Comparison of ENCODE assay signal across 9 cellular contexts in genomic region chr19:47284324-47284899, GRCh38. TPM values are rescaled to one million over a fixed set of nuclear protein-coding genes. Genes with fewer than 3 reads are reported as not detected.
DNase-seq lines count a peak whose midpoint lies in the region; ATAC-seq and TF ChIP-seq lines count a peak whose summit lies in the region.
"Had no signal": no experiment of that assay in that cellular context is flagged by ENCODE, and none has a peak within 500 bp of the region (broad histone marks: within the 10 kb centered on the region; RNA-seq: fewer than 3 reads in every experiment).

No MANE protein-coding gene starts in this region.

- H3K27me3 Mint-ChIP-seq in IgD-negative memory B cell (no peaks in the 10 kb centered on the region), MCF 10A (ENCODE audit: insufficient read depth, unreplicated experiment) (no peaks in the 10 kb centered on the region), type B pancreatic cell (no peaks in the 10 kb centered on the region)
- H3K27me3 Mint-ChIP-seq: central memory CD8-positive, alpha-beta T cell had no signal

- H3K27ac ChIP-seq in OCI-LY3 (ENCODE audit: low read length): no peak overlapping the region
- no peak overlapping the region for H3K27ac ChIP-seq in left lung

- CTCF ChIA-PET in MCF 10A (lab: Yijun Ruan, JAX): interaction anchor here (0.5 to 2.3 kb wide), 27 partner anchors 9 to 450 kb away, joined by 3 to 26 read pairs (median 4); partner anchors contain the start of gene DHX34

- H3K4me3 Mint-ChIP-seq in IgD-negative memory B cell: peak overlapping the region in 1 of 4 donors; percentile 11
- no peak overlapping the region for H3K4me3 Mint-ChIP-seq in MCF 10A (ENCODE audit: unreplicated experiment)
- H3K4me3 Mint-ChIP-seq in type B pancreatic cell: no peak overlapping the region
- H3K4me3 Mint-ChIP-seq: central memory CD8-positive, alpha-beta T cell had no signal

- DNase-seq in SKM-1 (lab: John Stamatoyannopoulos, UW; ENCODE audit: unreplicated experiment): peak; percentile 27
- DNase-seq in SKM-1 treated with dmso at 0.1 percent for 144 hours (lab: John Stamatoyannopoulos, UW; ENCODE audit: unreplicated experiment): no peak
- peak; percentile 68 for DNase-seq in MCF 10A (ENCODE audit: unreplicated experiment)
- DNase-seq in left lung: no peak
- no peak for DNase-seq in type B pancreatic cell (ENCODE audit: extremely low spot score, unreplicated experiment)
- no peak for DNase-seq in COR-L47 (lab: John Stamatoyannopoulos, UW)

- no peak overlapping the region for H3K4me2 ChIP-seq in OCI-LY3 (ENCODE audit: low read length)

- H3K27me3 ChIP-seq in OCI-LY3 (ENCODE audit: low read depth, low read length) (no peaks in the 10 kb centered on the region), left lung (no peaks in the 10 kb centered on the region)

- peaks cover 13 to 18% (median 14%) of the 10 kb centered on the region in 3 donors for H3K4me1 Mint-ChIP-seq in IgD-negative memory B cell
- peaks cover 22% of the 10 kb centered on the region for H3K4me1 Mint-ChIP-seq in MCF 10A (ENCODE audit: insufficient read depth, unreplicated experiment)
- H3K4me1 Mint-ChIP-seq in type B pancreatic cell (ENCODE audit: unreplicated experiment): peaks cover 9% of the 10 kb centered on the region

- intact Hi-C loops in MCF 10A (cut with micrococcal nuclease): loop anchor here (1.0 to 2.0 kb wide), 2 partner anchors 106 to 143 kb away; no protein-coding TSS in a partner anchor
- intact Hi-C loops in left lung (cut with DNase I): no loop called here

- H4K20me1 ChIP-seq in OCI-LY3 (ENCODE audit: insufficient read depth, low read length): no peaks in the 10 kb centered on the region

- H3K4me1 ChIP-seq in OCI-LY3 (ENCODE audit: low read length): peaks cover 15% of the 10 kb centered on the region
- H3K4me1 ChIP-seq in left lung: no peaks in the 10 kb centered on the region

- H2AFZ ChIP-seq in OCI-LY3 (ENCODE audit: low read depth, low read length): no peak overlapping the region

- H3K4me3 ChIP-seq in OCI-LY3 (ENCODE audit: low read length) (no peak overlapping the region), left lung (no peak overlapping the region)

- H3K27ac Mint-ChIP-seq in IgD-negative memory B cell (peak overlapping the region; percentile 25 to 46 (median 25)), MCF 10A (ENCODE audit: low read depth, unreplicated experiment) (no peak overlapping the region), type B pancreatic cell (no peak overlapping the region)

- BruUV-seq in MCF 10A (replicated peaks; lab: Mats Ljungman, UMichigan): no TSS peak

- TF ChIP-seq CTCF in OCI-LY3 (IDR thresholded peaks at IDR 0.05; ENCODE audit: low read depth, low read length) (peak; percentile 93), MCF 10A (IDR thresholded peaks at IDR 0.05; ENCODE audit: unreplicated experiment) (peak; percentile 66), left lung (IDR thresholded peaks at IDR 0.05) (peak; percentile 72 to 94), type B pancreatic cell (conservative IDR thresholded peaks at IDR 0.05) (peak; percentile 88)

- no peaks in the 10 kb centered on the region for H3K9me3 ChIP-seq in OCI-LY3 (ENCODE audit: insufficient read depth, low read length)
- no peaks in the 10 kb centered on the region for H3K9me3 ChIP-seq in left lung

- ATAC-seq in left lung: peak; percentile 63

- H3K9me3 Mint-ChIP-seq in IgD-negative memory B cell (peaks cover 0 to 2% (median 0%) of the 10 kb centered on the region in 3 donors), MCF 10A (ENCODE audit: unreplicated experiment) (no peaks in the 10 kb centered on the region), type B pancreatic cell (no peaks in the 10 kb centered on the region)
- H3K9me3 Mint-ChIP-seq: central memory CD8-positive, alpha-beta T cell had no signal

- H3K36me3 ChIP-seq in OCI-LY3 (replicated peaks; ENCODE audit: low read depth, low read length) (no peaks in the 10 kb centered on the region), left lung (no peaks in the 10 kb centered on the region)

- peaks cover 2% of the 10 kb centered on the region for H3K36me3 Mint-ChIP-seq in IgD-negative memory B cell
- H3K36me3 Mint-ChIP-seq in MCF 10A (ENCODE audit: insufficient read depth, unreplicated experiment): no peaks in the 10 kb centered on the region
- H3K36me3 Mint-ChIP-seq in type B pancreatic cell: peaks cover 3% of the 10 kb centered on the region

- POLR2A ChIA-PET in MCF 10A (lab: Yijun Ruan, JAX): interaction anchor here (1.0 to 1.2 kb wide), 2 partner anchors 65 to 107 kb away, joined by 4 to 5 read pairs; partner anchors contain the start of gene DHX34

- no peak overlapping the region for H3K9ac ChIP-seq in OCI-LY3 (ENCODE audit: low read length)

- H3K79me2 ChIP-seq in OCI-LY3 (ENCODE audit: low read length): no peaks in the 10 kb centered on the region

RNA-seq across cellular contexts. Expression of gene INAFM1, which starts 9.7 kb away (rescaled TPM):
- 2.3 TPM for polyA plus RNA-seq in IgD-negative memory B cell
- 15.0 and 16.8 TPM in 2 replicates for total RNA-seq in MCF 10A (2022)
- total RNA-seq in left lung: 10 to 100 TPM; 22.1 to 22.2 TPM
- total RNA-seq in type B pancreatic cell (ENCODE audit: low replicate concordance): 8.2 and 9.6 TPM in 2 replicates

RNA-seq across cellular contexts. Expression of gene C5AR1, which starts 25.2 kb away (rescaled TPM):
- polyA plus RNA-seq in IgD-negative memory B cell: 0.30 TPM
- total RNA-seq in MCF 10A (2022) (1.9 and 4.7 TPM in 2 replicates), left lung (100 to 1,000 TPM in 1 of 2 donors, 10 to 100 TPM in 1; 28.3 to 110 TPM), type B pancreatic cell (ENCODE audit: low replicate concordance) (0.93 and 1.0 TPM in 2 replicates)

RNA-seq across cellular contexts. Expression of gene CCDC9, which starts 28.1 kb away (rescaled TPM):
- 16.0 TPM for polyA plus RNA-seq in IgD-negative memory B cell
- total RNA-seq in MCF 10A (2022): 35.0 and 39.0 TPM in 2 replicates
- 10 to 100 TPM; 28.2 to 28.9 TPM for total RNA-seq in left lung
- 22.4 and 29.3 TPM in 2 replicates for total RNA-seq in type B pancreatic cell (ENCODE audit: low replicate concordance)

RNA-seq across cellular contexts. Expression of gene C5AR2, which starts 47.6 kb away (rescaled TPM):
- 0.06 TPM for polyA plus RNA-seq in IgD-negative memory B cell
- total RNA-seq in MCF 10A (2022) (2.4 and 2.8 TPM in 2 replicates), left lung (10 to 100 TPM in 1 of 2 donors, 1 to 10 TPM in 1; 3.4 to 11.2 TPM), type B pancreatic cell (ENCODE audit: low replicate concordance) (0.07 TPM in 1 of 2 replicates, not detected in the other)

RNA-seq across cellular contexts. Expression of gene BBC3, which starts 53.4 kb away (rescaled TPM):
- polyA plus RNA-seq in IgD-negative memory B cell: 5.1 TPM
- total RNA-seq in MCF 10A (2022): 16.2 and 19.6 TPM in 2 replicates
- total RNA-seq in left lung: 10 to 100 TPM in 1 of 2 donors, 1 to 10 TPM in 1; 8.7 to 13.8 TPM
- 14.8 and 36.2 TPM in 2 replicates for total RNA-seq in type B pancreatic cell (ENCODE audit: low replicate concordance)

Comparison
In these comparisons a context has a peak if more than half of its experiments do, and no peak if none do; other contexts are left out.
1. DNase-seq: peak in SKM-1 (single experiment) and MCF 10A (single experiment); none in SKM-1 treated with dmso at 0.1 percent for 144 hours (single experiment), left lung (0 of 2), type B pancreatic cell (single experiment) and COR-L47 (single experiment).
2. H3K27ac Mint-ChIP-seq: peak in IgD-negative memory B cell (3 of 3); none in MCF 10A (single experiment) and type B pancreatic cell (single experiment).
3. Peak in every context shown above with its lines, with median percentiles within 50 percentile points of each other: CTCF ChIP-seq.